Comparison of ENCODE assay signal across 13 cellular contexts in genomic region chr22:38311331-38311635, GRCh38. TPM values are rescaled to one million over a fixed set of nuclear protein-coding genes. Genes with fewer than 3 reads are reported as not detected.
DNase-seq lines count a peak whose midpoint lies in the region; ATAC-seq and TF ChIP-seq lines count a peak whose summit lies in the region.
"Had no signal": no experiment of that assay in that cellular context is flagged by ENCODE, and none has a peak within 500 bp of the region (broad histone marks: within the 10 kb centered on the region; RNA-seq: fewer than 3 reads in every experiment).

No MANE protein-coding gene starts in this region.

- H3K27ac ChIP-seq in SJSA1, result peak overlapping the region; percentile 88

- ATAC-seq in HG03439 (IDR thresholded peaks at IDR 0.05; ENCODE audit: unreplicated experiment) (no peak), GM21360 (IDR thresholded peaks at IDR 0.05; ENCODE audit: unreplicated experiment) (no peak), HG02678 (IDR thresholded peaks at IDR 0.05; ENCODE audit: unreplicated experiment) (no peak)
- ATAC-seq: left lung had no signal

- H3K9ac ChIP-seq in skeletal muscle satellite cell (ENCODE audit: low read depth, low read length), result peak overlapping the region; percentile 46

- no peaks in the 10 kb centered on the region for H3K9me3 ChIP-seq in SJSA1 (replicated peaks)
- no peaks in the 10 kb centered on the region for H3K9me3 ChIP-seq in skeletal muscle satellite cell (replicated peaks; ENCODE audit: low read length)
- H3K9me3 ChIP-seq: left lung had no signal

- H3K9me3 Mint-ChIP-seq in endothelial cell (ENCODE audit: unreplicated experiment), result no peaks in the 10 kb centered on the region

- H3K4me1 Mint-ChIP-seq in endothelial cell (ENCODE audit: unreplicated experiment), result peaks cover 20% of the 10 kb centered on the region

- H3K4me1 ChIP-seq in SJSA1 (replicated peaks), result peaks cover 62% of the 10 kb centered on the region
- peaks cover 72% of the 10 kb centered on the region for H3K4me1 ChIP-seq in skeletal muscle satellite cell (ENCODE audit: control insufficient read depth, insufficient read depth, low read length)

- H3K36me3 ChIP-seq in SJSA1, result peaks cover 80% of the 10 kb centered on the region
- H3K36me3 ChIP-seq in skeletal muscle satellite cell (ENCODE audit: insufficient read depth, low read length), result peaks cover 56% of the 10 kb centered on the region

- H3K36me3 Mint-ChIP-seq in endothelial cell (ENCODE audit: low read depth, unreplicated experiment), result peaks cover 8% of the 10 kb centered on the region

- peak overlapping the region; percentile 54 for H3K4me2 ChIP-seq in skeletal muscle satellite cell (ENCODE audit: low read length)

- TF ChIP-seq CTCF in GM12865 (IDR thresholded peaks at IDR 0.05; ENCODE audit: insufficient read depth, low read depth, low read length, missing control alignments), result no peak
- no peak for TF ChIP-seq CTCF in endothelial cell (IDR thresholded peaks at IDR 0.05; ENCODE audit: unreplicated experiment)

- peak overlapping the region; percentile 16 for H3K27ac Mint-ChIP-seq in endothelial cell (ENCODE audit: unreplicated experiment)

- peak; percentile 81 for DNase-seq in GM12865 (ENCODE audit: low read depth)
- DNase-seq in SJSA1 (ENCODE audit: low read depth in 1 of 2, low spot score in 2 of 2), result peak; percentile 70
- DNase-seq in endothelial cell (ENCODE audit: low spot score), result no peak
- no peak for DNase-seq in SIG-M5 (lab: John Stamatoyannopoulos, UW)
- DNase-seq: effector CD4-positive, alpha-beta T cell; GF-D8; left lung; NCI-H1092 treated with DMSO at 0.1 percent for 48 hours; stimulated activated CD4-positive, alpha-beta T cell treated with anti-CD3 and anti-CD28 coated beads, Interleukin-2, amount 100 ng/mL, for 24 hours had no signal

- H3K27me3 Mint-ChIP-seq in endothelial cell (ENCODE audit: unreplicated experiment), result peaks cover 13% of the 10 kb centered on the region

- H3K27me3 ChIP-seq in SJSA1 (replicated peaks), result no peaks in the 10 kb centered on the region
- no peaks in the 10 kb centered on the region for H3K27me3 ChIP-seq in skeletal muscle satellite cell (ENCODE audit: control insufficient read depth, insufficient read depth, low read length)

- no peak overlapping the region for H3K4me3 Mint-ChIP-seq in endothelial cell (ENCODE audit: unreplicated experiment)

- no peak overlapping the region for H3K4me3 ChIP-seq in GM12865 (ENCODE audit: low read depth, low read length)
- no peak overlapping the region for H3K4me3 ChIP-seq in SJSA1
- H3K4me3 ChIP-seq in skeletal muscle satellite cell (ENCODE audit: low read length), result peak overlapping the region; percentile 2
- H3K4me3 ChIP-seq: left lung had no signal

RNA-seq across cellular contexts. Expression of gene CSNK1E, which starts 6.0 kb away (rescaled TPM):
- 82.0 and 118 TPM in 2 replicates for total RNA-seq in SJSA1 (2014; rRNA removed; shearing (Covaris generic))
- total RNA-seq in endothelial cell (ENCODE audit: unreplicated experiment), result 144 TPM
- total RNA-seq in skeletal muscle satellite cell (2012; rRNA removed), result 128 and 132 TPM in 2 replicates

RNA-seq across cellular contexts. Expression of gene TMEM184B, which starts 38.5 kb away (rescaled TPM):
- 22.0 and 23.8 TPM in 2 replicates for total RNA-seq in SJSA1 (2014; rRNA removed; shearing (Covaris generic))
- total RNA-seq in endothelial cell (ENCODE audit: unreplicated experiment), result 59.8 TPM
- total RNA-seq in skeletal muscle satellite cell (2012; rRNA removed), result 33.0 and 43.7 TPM in 2 replicates

Comparison
In these comparisons a context has a peak if more than half of its experiments do, and no peak if none do; other contexts are left out.
1. DNase-seq: peak in GM12865 (single experiment) and SJSA1 (2 of 2); none in endothelial cell (single experiment) and SIG-M5 (single experiment).